ENCODE assay signal across 8 cellular contexts in genomic region chr7:82443801-82444219, GRCh38. TPM values are rescaled to one million over a fixed set of nuclear protein-coding genes. Genes with fewer than 3 reads are reported as not detected.
DNase-seq lines count a peak whose midpoint lies in the region; ATAC-seq and TF ChIP-seq lines count a peak whose summit lies in the region.

No MANE protein-coding gene starts in this region.

- H3K4me2 ChIP-seq in mammary epithelial cell (ENCODE audit: insufficient read depth, low read depth, low read length), result peak overlapping the region; percentile 99

- in situ Hi-C loops in mammary epithelial cell (cut with MboI; ENCODE audit: low sequenced_read_pairs in 2 of 2), result no loop called here
- in situ Hi-C loops in gastrocnemius medialis (cut with MboI; ENCODE audit: low sequenced_read_pairs in 4 of 4), result loop anchor here in 1 of 4 donors (25.0 kb wide), 1 partner anchor 207 kb away; no protein-coding TSS in a partner anchor

- peak overlapping the region; percentile 66 to 75 (median 67) for H3K4me3 ChIP-seq in mammary epithelial cell (replicated peaks in 1 of 3; ENCODE audit: insufficient read depth in 1 of 3, low read depth in 2 of 3, low read length in 3 of 3)
- peak overlapping the region; percentile 79 to 93 (median 84) for H3K4me3 ChIP-seq in gastrocnemius medialis

- CTCF ChIA-PET in mammary epithelial cell (lab: Charles Lee; ENCODE audit: low non-redundant PET), result no interaction called here

- H3K4me1 Mint-ChIP-seq in CD14-positive monocyte (peaks cover 8% of the 10 kb centered on the region), immature natural killer cell (peaks cover 3 to 8% of the 10 kb centered on the region in 2 donors)

- dilution Hi-C loops in mammary epithelial cell (cut with HindIII; ENCODE audit: low sequenced_read_pairs), result no loop called here

- H3K27me3 Mint-ChIP-seq in CD14-positive monocyte (ENCODE audit: low read depth in 3 of 3), result peaks cover 40 to 65% (median 53%) of the 10 kb centered on the region in 3 donors
- H3K27me3 Mint-ChIP-seq in immature natural killer cell (ENCODE audit: low read depth in 3 of 3), result peaks cover 5 to 18% (median 9%) of the 10 kb centered on the region in 3 donors

- no peak for TF ChIP-seq POLR2A in gastrocnemius medialis (IDR thresholded peaks at IDR 0.05)

- TF ChIP-seq CTCF in CD14-positive monocyte (IDR thresholded peaks at IDR 0.05) (no peak), mammary epithelial cell (conservative IDR thresholded peaks at IDR 0.05 in 1 of 2, IDR thresholded peaks at IDR 0.05 in 1 of 2; ENCODE audit: extremely low read depth in 1 of 2, insufficient read depth in 1 of 2, low read depth in 1 of 2, low read length in 2 of 2) (no peak), gastrocnemius medialis (IDR thresholded peaks at IDR 0.05 in 4 of 5, conservative IDR thresholded peaks at IDR 0.05 in 1 of 5) (peak in 4 of 5 experiments; percentile 28 to 62 (median 52))

- H3K79me2 ChIP-seq in mammary epithelial cell (ENCODE audit: insufficient read depth, low read length), result no peaks in the 10 kb centered on the region

- no TSS peak for BruUV-seq in mammary epithelial cell (replicated peaks; lab: Mats Ljungman, UMichigan)

- H3K27ac Mint-ChIP-seq in CD14-positive monocyte, result no peak overlapping the region
- H3K27ac Mint-ChIP-seq in immature natural killer cell, result no peak overlapping the region

- ATAC-seq in HG02642 (IDR thresholded peaks at IDR 0.05; ENCODE audit: poor library complexity, unreplicated experiment) (peak; percentile 26), gastrocnemius medialis (peak; percentile 79 to 81), HG03159 (IDR thresholded peaks at IDR 0.05; ENCODE audit: unreplicated experiment) (no peak), GM21528 (IDR thresholded peaks at IDR 0.05; ENCODE audit: low FRiP score, unreplicated experiment) (no peak)

- peaks cover 11% of the 10 kb centered on the region for H3K27me3 ChIP-seq in mammary epithelial cell (ENCODE audit: insufficient read depth, low read length)
- H3K27me3 ChIP-seq in gastrocnemius medialis, result no peaks in the 10 kb centered on the region

- intact Hi-C loops in CD14-positive monocyte (cut with micrococcal nuclease) (no loop called here), mammary epithelial cell (cut with micrococcal nuclease) (loop anchor here (2.0 to 5.0 kb wide), 2 partner anchors 209 to 402 kb away; no protein-coding TSS in a partner anchor), gastrocnemius medialis (cut with DNase I; ENCODE audit: low total_unique reads) (loop anchor here (1.0 to 10.0 kb wide), 5 partner anchors 38 to 279 kb away; no protein-coding TSS in a partner anchor)

- 0% methylated on average over 7 of the region's 39 CpGs for WGBS in mammary epithelial cell (ENCODE audit: low coverage, missing lambda C conversion rate)

- H3K4me1 ChIP-seq in mammary epithelial cell (ENCODE audit: insufficient read depth, low read length) (peaks cover 11% of the 10 kb centered on the region), gastrocnemius medialis (peaks cover 33 to 34% of the 10 kb centered on the region in 2 donors)

- H3K27ac ChIP-seq in mammary epithelial cell (ENCODE audit: insufficient read depth, low read depth, low read length) (no peak overlapping the region), gastrocnemius medialis (peak overlapping the region; percentile 96 to 97 (median 97))

- H2AFZ ChIP-seq in mammary epithelial cell (ENCODE audit: low read depth, low read length), result peak overlapping the region; percentile 96

- no peak overlapping the region for H3K9ac ChIP-seq in mammary epithelial cell (ENCODE audit: insufficient read depth, low read length)

- no peak for DNase-seq in CD14-positive monocyte (ENCODE audit: low spot score)
- peak; percentile 78 for DNase-seq in NCI-H748 treated with DMSO at 0.1 percent for 48 hours (lab: John Stamatoyannopoulos, UW)
- peak; percentile 55 for DNase-seq in mammary epithelial cell
- no peak for DNase-seq in immature natural killer cell
- peak; percentile 84 to 89 for DNase-seq in gastrocnemius medialis

- no peaks in the 10 kb centered on the region for H4K20me1 ChIP-seq in mammary epithelial cell (ENCODE audit: insufficient read depth, low read length)

- H3K36me3 Mint-ChIP-seq in CD14-positive monocyte, result peaks cover 0 to 4% of the 10 kb centered on the region in 2 donors
- H3K36me3 Mint-ChIP-seq in immature natural killer cell, result peaks cover 0 to 3% (median 3%) of the 10 kb centered on the region in 3 donors

- H3K9me3 ChIP-seq in mammary epithelial cell (replicated peaks; ENCODE audit: insufficient read depth, low read length) (no peaks in the 10 kb centered on the region), gastrocnemius medialis (no peaks in the 10 kb centered on the region)

- H3K36me3 ChIP-seq in mammary epithelial cell (ENCODE audit: insufficient read depth, low read length), result peaks cover 2% of the 10 kb centered on the region
- no peaks in the 10 kb centered on the region for H3K36me3 ChIP-seq in gastrocnemius medialis

- H3K4me3 Mint-ChIP-seq in CD14-positive monocyte, result peak overlapping the region; percentile 57 to 79
- H3K4me3 Mint-ChIP-seq in immature natural killer cell, result peak overlapping the region in 4 of 5 donors; percentile 9 to 46 (median 25)

- H3K9me3 Mint-ChIP-seq in CD14-positive monocyte, result peaks cover 0 to 10% (median 3%) of the 10 kb centered on the region in 7 donors
- H3K9me3 Mint-ChIP-seq in immature natural killer cell, result peaks cover 3 to 31% (median 14%) of the 10 kb centered on the region in 6 donors

RNA-seq across cellular contexts. Expression of gene CACNA2D1, which starts 0.2 kb away (rescaled TPM):
- under 1 TPM in 1 of 2 donors, not detected in 1; 0.02 TPM for polyA plus RNA-seq in CD14-positive monocyte
- 10 to 100 TPM in 1 of 2 donors, 1 to 10 TPM in 1; 7.0 to 24.0 TPM for total RNA-seq in mammary epithelial cell
- 0.85 TPM for polyA plus RNA-seq in mammary epithelial cell
- polyA minus RNA-seq in mammary epithelial cell, result 8.1 TPM
- not detected for polyA plus RNA-seq in immature natural killer cell
- 100 to 1,000 TPM in 3 of 4 donors, 10 to 100 TPM in 1; 83.9 to 157 (median 120) TPM for total RNA-seq in gastrocnemius medialis

Comparison
In these comparisons a context has a peak if more than half of its experiments do, and no peak if none do; other contexts are left out.
1. DNase-seq: peak in NCI-H748 treated with DMSO at 0.1 percent for 48 hours (single experiment), mammary epithelial cell (single experiment) and gastrocnemius medialis (2 of 2); none in CD14-positive monocyte (single experiment) and immature natural killer cell (0 of 3).
2. CTCF ChIP-seq: peak in gastrocnemius medialis (4 of 5); none in CD14-positive monocyte (single experiment) and mammary epithelial cell (0 of 2).
3. ATAC-seq: peak in HG02642 (single experiment) and gastrocnemius medialis (2 of 2); none in HG03159 (single experiment) and GM21528 (single experiment).
4. intact Hi-C loops: an anchor here in mammary epithelial cell (2.0 to 5.0 kb wide) and gastrocnemius medialis (1.0 to 10.0 kb wide); none called in CD14-positive monocyte.